In the genomic region with DNA sequence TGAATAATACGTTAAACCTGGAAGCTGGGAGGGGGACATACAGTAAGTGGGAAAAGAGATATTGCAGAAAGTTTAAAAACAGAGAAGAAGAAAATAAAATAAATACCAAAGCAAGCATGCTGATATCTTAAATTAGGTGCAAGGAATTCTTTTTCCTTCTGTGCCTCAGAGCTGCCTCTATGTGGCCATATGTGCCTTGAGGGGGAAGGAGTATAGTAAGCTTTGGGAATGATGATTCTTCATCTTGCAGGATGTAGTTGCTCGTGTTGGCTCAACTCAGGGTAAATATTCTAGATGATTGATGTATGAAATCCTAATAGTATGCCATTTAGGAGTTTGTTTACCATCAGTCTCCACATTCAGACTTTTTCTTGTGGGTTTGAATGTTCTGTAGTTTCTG, we compare ENCODE assay signal across 28 cellular contexts.
"Had no signal": no experiment of that assay in that cellular context is flagged by ENCODE, and none has a peak within 500 bp of the region (broad histone marks: within the 10 kb centered on the region; RNA-seq: fewer than 3 reads in every experiment).

No MANE protein-coding gene starts in this region.

- FAIRE-seq: endometrium, endothelial cell of umbilical vein, frontal cortex had no signal

- H3K4me1 ChIP-seq: colonic mucosa, foreskin keratinocyte, gastrocnemius medialis had no signal

- H3K9me3 ChIP-seq: colonic mucosa, esophagus squamous epithelium, gastrocnemius medialis had no signal

- DNase-seq: colonic mucosa; cortex of kidney; dermis blood vessel endothelial cell; dorsolateral prefrontal cortex; effector CD4-positive, alpha-beta T cell; effector CD8-positive, alpha-beta T cell; effector memory CD4-positive, alpha-beta T cell; effector memory CD8-positive, alpha-beta T cell; endodermal cell; erythroblast; esophagus squamous epithelium; foreskin fibroblast; foreskin keratinocyte; foreskin melanocyte; gastrocnemius medialis; glutamatergic neuron; head of caudate nucleus; heart left ventricle; heart right ventricle had no signal

- H3K36me3 ChIP-seq: colonic mucosa, esophagus muscularis mucosa, esophagus squamous epithelium, gastrocnemius medialis, gastroesophageal sphincter, heart left ventricle, heart right ventricle had no signal

- H3K4me2 ChIP-seq: hepatocyte had no signal

- H3K79me2 ChIP-seq: hepatocyte had no signal

- H3K27me3 ChIP-seq: colonic mucosa, esophagus muscularis mucosa, esophagus squamous epithelium, foreskin keratinocyte, gastrocnemius medialis, gastroesophageal sphincter, heart left ventricle, heart right ventricle, hepatocyte had no signal

- H2AFZ ChIP-seq: hepatocyte had no signal

- ATAC-seq: effector memory CD8-positive, alpha-beta T cell; esophagus mucosa; foreskin keratinocyte; gastrocnemius medialis; gastroesophageal sphincter; heart left ventricle; heart right ventricle had no signal

- H3K4me3 ChIP-seq: colonic mucosa, coronary artery, dorsolateral prefrontal cortex, esophagus muscularis mucosa, esophagus squamous epithelium, gastrocnemius medialis, gastroesophageal sphincter, heart left ventricle, heart right ventricle, hepatocyte had no signal

- H3K27ac ChIP-seq: colonic mucosa, dorsolateral prefrontal cortex, epithelial cell of prostate, esophagus muscularis mucosa, esophagus squamous epithelium, foreskin keratinocyte, gastroesophageal sphincter, heart left ventricle, heart right ventricle, hepatocyte had no signal
